Comparison of ENCODE assay signal across 9 cellular contexts in genomic region chr19:1019616-1019961, GRCh38. TPM values are rescaled to one million over a fixed set of nuclear protein-coding genes. Genes with fewer than 3 reads are reported as not detected.
DNase-seq lines count a peak whose midpoint lies in the region; ATAC-seq and TF ChIP-seq lines count a peak whose summit lies in the region.
"Had no signal": no experiment of that assay in that cellular context is flagged by ENCODE, and none has a peak within 500 bp of the region (broad histone marks: within the 10 kb centered on the region; RNA-seq: fewer than 3 reads in every experiment).

No MANE protein-coding gene starts in this region.

- H4K20me1 ChIP-seq in OCI-LY1 (ENCODE audit: insufficient read depth, low read length), result no peaks in the 10 kb centered on the region

- peak overlapping the region; percentile 82 for H3K27ac Mint-ChIP-seq in endothelial cell (ENCODE audit: unreplicated experiment)

- H3K27me3 Mint-ChIP-seq in endothelial cell (ENCODE audit: unreplicated experiment), result peaks cover 6% of the 10 kb centered on the region

- no peak overlapping the region for H2AFZ ChIP-seq in OCI-LY1 (ENCODE audit: low read length)
- no peak overlapping the region for H2AFZ ChIP-seq in neuron (ENCODE audit: low read depth, low read length)

- H3K27ac ChIP-seq in C4-2B (peak overlapping the region; percentile 93), OCI-LY1 (ENCODE audit: low read depth, low read length, poor library complexity, severe bottlenecking) (peak overlapping the region; percentile 75)

- H3K36me3 Mint-ChIP-seq in endothelial cell (ENCODE audit: low read depth, unreplicated experiment), result peaks cover 3% of the 10 kb centered on the region

- peaks cover 20% of the 10 kb centered on the region for H3K4me1 Mint-ChIP-seq in endothelial cell (ENCODE audit: unreplicated experiment)

- H3K4me3 Mint-ChIP-seq in endothelial cell (ENCODE audit: unreplicated experiment), result peak overlapping the region; percentile 96

- peaks cover 5% of the 10 kb centered on the region for H3F3A ChIP-seq in OCI-LY1 (ENCODE audit: insufficient read depth, low read length)

- TF ChIP-seq CTCF in C4-2B (conservative IDR thresholded peaks at IDR 0.05) (no peak), OCI-LY1 (IDR thresholded peaks at IDR 0.05; ENCODE audit: low read length) (no peak), endothelial cell (IDR thresholded peaks at IDR 0.05; ENCODE audit: unreplicated experiment) (no peak)

- ATAC-seq in GM18861 (IDR thresholded peaks at IDR 0.05; ENCODE audit: unreplicated experiment), result no peak

- peak overlapping the region; percentile 99 for H3K9ac ChIP-seq in OCI-LY1 (ENCODE audit: low read length)

- H3K79me2 ChIP-seq in OCI-LY1 (ENCODE audit: insufficient read depth, low read length), result peaks cover 54% of the 10 kb centered on the region

- no peaks in the 10 kb centered on the region for H3K9me3 Mint-ChIP-seq in endothelial cell (ENCODE audit: unreplicated experiment)

- H3K9me2 ChIP-seq in OCI-LY1 (ENCODE audit: low read depth, low read length), result no peaks in the 10 kb centered on the region

- H3K4me2 ChIP-seq in OCI-LY1 (ENCODE audit: low read length), result peak overlapping the region; percentile 99

- H3K4me1 ChIP-seq in OCI-LY1 (ENCODE audit: insufficient read depth, low read length, severe bottlenecking), result peaks cover 61% of the 10 kb centered on the region
- H3K4me1 ChIP-seq in neuron (ENCODE audit: insufficient read depth, low read length), result peaks cover 43% of the 10 kb centered on the region

- H3K9me3 ChIP-seq in OCI-LY1 (ENCODE audit: low read length) (no peaks in the 10 kb centered on the region), neuron (ENCODE audit: low read length) (no peaks in the 10 kb centered on the region)

- H3K27me3 ChIP-seq in OCI-LY1 (ENCODE audit: insufficient read depth, low read length) (no peaks in the 10 kb centered on the region), neuron (ENCODE audit: insufficient read depth, low read length) (no peaks in the 10 kb centered on the region)

- H3K36me3 ChIP-seq in OCI-LY1 (ENCODE audit: insufficient read depth, low read length), result peaks cover 13% of the 10 kb centered on the region; the same call in 1 of the 2 replicates
- peaks cover 5% of the 10 kb centered on the region for H3K36me3 ChIP-seq in neuron (ENCODE audit: insufficient read depth, low read length)

- in situ Hi-C loops in G401 (cut with HindIII; ENCODE audit: low sequenced_read_pairs), result no loop called here

- DNase-seq in endothelial cell (ENCODE audit: low spot score), result no peak
- no peak for DNase-seq in G401 (ENCODE audit: low spot score)
- DNase-seq in LoVo (ENCODE audit: low spot score), result no peak
- no peak for DNase-seq in NCI-H226

- H3K4me3 ChIP-seq in OCI-LY1 (ENCODE audit: low read depth, low read length, poor library complexity, severe bottlenecking) (peak overlapping the region; percentile 99), neuron (ENCODE audit: low read length) (peak overlapping the region; percentile 74)

RNA-seq across cellular contexts. Expression of gene TMEM259, which starts 1.3 kb away (rescaled TPM):
- total RNA-seq in endothelial cell (ENCODE audit: unreplicated experiment), result 182 TPM
- 131 and 142 TPM in 2 replicates for total RNA-seq in G401 (2014; rRNA removed; shearing (Covaris generic))

RNA-seq across cellular contexts. Expression of gene RNU6-2, which starts 1.7 kb away (rescaled TPM):
- not detected for total RNA-seq in endothelial cell (ENCODE audit: unreplicated experiment)
- total RNA-seq in G401 (2014; rRNA removed; shearing (Covaris generic)), result not detected in 2 replicates
- total RNA-seq: NCI-H460 had no signal

RNA-seq across cellular contexts. Expression of gene CNN2, which starts 6.8 kb away (rescaled TPM):
- 456 TPM for total RNA-seq in endothelial cell (ENCODE audit: unreplicated experiment)
- 245 and 296 TPM in 2 replicates for total RNA-seq in G401 (2014; rRNA removed; shearing (Covaris generic))

RNA-seq across cellular contexts. Expression of gene GRIN3B, which starts 19.4 kb away (rescaled TPM):
- 0.95 TPM for total RNA-seq in endothelial cell (ENCODE audit: unreplicated experiment)
- total RNA-seq in G401 (2014; rRNA removed; shearing (Covaris generic)), result 0.74 and 3.5 TPM in 2 replicates
- total RNA-seq: NCI-H460 had no signal

RNA-seq across cellular contexts. Expression of gene ABCA7, which starts 20.3 kb away (rescaled TPM):
- 16.3 TPM for total RNA-seq in endothelial cell (ENCODE audit: unreplicated experiment)
- total RNA-seq in G401 (2014; rRNA removed; shearing (Covaris generic)), result 6.2 and 13.9 TPM in 2 replicates
